In the genomic region with DNA sequence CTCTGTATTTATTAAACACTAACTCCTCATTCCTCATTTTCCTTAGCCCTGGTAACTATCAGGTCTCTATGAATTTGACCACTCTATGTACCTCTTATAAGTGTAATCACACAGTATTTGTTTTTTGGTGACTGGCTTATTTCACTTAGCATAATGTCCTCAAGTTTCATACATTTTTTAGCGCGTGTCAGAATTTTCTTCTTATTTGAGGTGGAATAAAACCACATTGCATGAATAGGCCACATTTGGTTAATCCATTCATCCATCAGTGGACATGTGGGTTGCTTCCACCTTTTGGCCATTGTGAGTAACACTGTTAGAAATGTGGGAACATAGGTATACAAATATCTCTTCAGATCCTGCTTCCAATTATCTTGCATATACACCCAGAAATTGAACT, we compare ENCODE assay signal across 23 cellular contexts.
DNase-seq lines count a peak whose midpoint lies in the region; ATAC-seq, FAIRE-seq and TF ChIP-seq lines count a peak whose summit lies in the region.
"Had no signal": no experiment of that assay in that cellular context is flagged by ENCODE, and none has a peak within 500 bp of the region (broad histone marks: within the 10 kb centered on the region; RNA-seq: fewer than 3 reads in every experiment).

No MANE protein-coding gene starts in this region.

- CTCF ChIA-PET in HepG2 (lab: Yijun Ruan, JAX; ENCODE audit: low intra/inter-chr PET ratio, low total read pairs), result no interaction called here
- CTCF ChIA-PET in SK-N-SH (lab: Yijun Ruan, JAX), result no interaction called here

- 98% methylated on average over 2 of the region's 2 CpGs for WGBS in liver
- WGBS in HepG2 (ENCODE audit: low lambda C conversion rate), result 97% methylated on average over 2 of the region's 2 CpGs
- 98% methylated on average over 2 of the region's 2 CpGs for WGBS in SK-N-SH (ENCODE audit: low lambda C conversion rate)

- H3K27ac ChIP-seq in liver (ENCODE audit: low read depth in 1 of 2, low read length in 2 of 2) (no peak overlapping the region), HepG2 (ENCODE audit: extremely low read length, insufficient read depth, low read length) (no peak overlapping the region), SK-N-SH (ENCODE audit: low read depth in 2 of 2, low read length in 1 of 2) (peak overlapping the region in 1 of 2 experiments; percentile 85; a peak in 2 of 4 replicates)
- H3K27ac ChIP-seq: brain microvascular endothelial cell, spleen had no signal

- H3K9me2 ChIP-seq in SK-N-SH, result no peaks in the 10 kb centered on the region

- intact Hi-C loops in HepG2 (cut with micrococcal nuclease; ENCODE audit: unreplicated experiment), result no loop called here

- ATAC-seq in HepG2 (no peak), GM19023 (IDR thresholded peaks at IDR 0.05; ENCODE audit: unreplicated experiment) (no peak)
- ATAC-seq: activated T-cell treated with anti-CD3 and anti-CD28 coated beads, Interleukin-2, amount 50 U/mL, for 72 hours; left ventricle myocardium superior; right cardiac atrium; stimulated activated naive CD8-positive, alpha-beta T cell treated with anti-CD3 and anti-CD28 coated beads, Interleukin-15, amount 100 ng/mL, for 72 hours had no signal

- H3K36me3 ChIP-seq in liver (ENCODE audit: control insufficient read depth in 4 of 4, insufficient read depth in 3 of 4, low read depth in 1 of 4, low read length in 3 of 4) (no peaks in the 10 kb centered on the region), HepG2 (replicated peaks in 1 of 2; ENCODE audit: control insufficient read depth in 1 of 2, insufficient read depth in 2 of 2, low read length in 2 of 2) (no peaks in the 10 kb centered on the region), SK-N-SH (replicated peaks in 1 of 2; ENCODE audit: control insufficient read depth in 1 of 2, insufficient read depth in 2 of 2, low read length in 1 of 2) (no peaks in the 10 kb centered on the region)
- H3K36me3 ChIP-seq: brain microvascular endothelial cell, HAP-1, spleen had no signal

- no peaks in the 10 kb centered on the region for H3K79me2 ChIP-seq in HepG2 (ENCODE audit: insufficient read depth, low read length)
- H3K79me2 ChIP-seq in SK-N-SH (ENCODE audit: insufficient read depth), result no peaks in the 10 kb centered on the region

- no peak for DNase-seq in HepG2 (ENCODE audit: low spot score)
- no peak for DNase-seq in SK-N-SH
- DNase-seq in fibroblast of gingiva (ENCODE audit: low read depth), result peak; percentile 29
- no peak for DNase-seq in mesothelial cell of epicardium (ENCODE audit: low spot score in 2 of 2, unreplicated experiment in 2 of 2)
- no peak for DNase-seq in frontal cortex (ENCODE audit: low spot score in 2 of 2)
- no peak for DNase-seq in DMS153 (lab: John Stamatoyannopoulos, UW)
- DNase-seq: activated CD4-positive, CD25-positive, alpha-beta regulatory T cell; activated T-cell treated with anti-CD3 and anti-CD28 coated beads, Interleukin-2, amount 50 U/mL, for 72 hours; brain microvascular endothelial cell; islet precursor cell; left ventricle myocardium superior; NCI-H1092 treated with DMSO at 0.1 percent for 48 hours; NCI-H1694 treated with DMSO at 0.1 percent for 48 hours; posterior cingulate gyrus; right cardiac atrium; spleen; stimulated activated naive CD8-positive, alpha-beta T cell treated with anti-CD3 and anti-CD28 coated beads, Interleukin-15, amount 100 ng/mL, for 72 hours; T-helper 1 cell had no signal

- H3K9ac ChIP-seq in liver (ENCODE audit: low read depth in 1 of 2, low read length in 2 of 2), result no peak overlapping the region
- no peak overlapping the region for H3K9ac ChIP-seq in HepG2 (ENCODE audit: insufficient read depth, low read depth, low read length)
- H3K9ac ChIP-seq in SK-N-SH, result no peak overlapping the region

- BruUV-seq in HepG2 (replicated peaks; lab: Mats Ljungman, UMichigan), result no TSS peak

- POLR2A ChIA-PET in HepG2 (lab: Yijun Ruan, JAX), result no interaction called here
- POLR2A ChIA-PET in SK-N-SH (lab: Yijun Ruan, JAX), result no interaction called here

- H3K4me1 ChIP-seq in liver (ENCODE audit: control insufficient read depth in 4 of 4, insufficient read depth in 4 of 4, low read length in 3 of 4), result no peaks in the 10 kb centered on the region
- H3K4me1 ChIP-seq in HepG2 (ENCODE audit: insufficient read depth, low read length), result no peaks in the 10 kb centered on the region
- peaks cover 0 to 33% of the 10 kb centered on the region in 2 experiments; a peak in 1 of 4 replicates for H3K4me1 ChIP-seq in SK-N-SH (ENCODE audit: control insufficient read depth in 1 of 2, insufficient read depth in 2 of 2, low read depth in 1 of 2, low read length in 1 of 2)
- H3K4me1 ChIP-seq: HAP-1 had no signal

- H3K9me3 Mint-ChIP-seq in mesothelial cell of epicardium, result no peaks in the 10 kb centered on the region
- H3K9me3 Mint-ChIP-seq: activated T-cell treated with anti-CD3 and anti-CD28 coated beads, Interleukin-2, amount 50 U/mL, for 72 hours; stimulated activated naive CD8-positive, alpha-beta T cell treated with anti-CD3 and anti-CD28 coated beads, Interleukin-15, amount 100 ng/mL, for 72 hours had no signal

- TF ChIP-seq RAD21 in liver (IDR thresholded peaks at IDR 0.05), result peak; percentile 9 to 16
- no peak for TF ChIP-seq RAD21 in HepG2 (CRISPR knock-in tag; IDR thresholded peaks at IDR 0.05)
- TF ChIP-seq RAD21 in SK-N-SH (IDR thresholded peaks at IDR 0.05; ENCODE audit: low read length), result 0 out of 2 replicates have a peak, but pooled peaks have one; percentile 9

- no peaks in the 10 kb centered on the region for H3K27me3 ChIP-seq in liver (ENCODE audit: control insufficient read depth in 4 of 4, insufficient read depth in 4 of 4, low read length in 3 of 4)
- H3K27me3 ChIP-seq in HepG2 (ENCODE audit: control insufficient read depth in 1 of 2, insufficient read depth in 2 of 2, low read length in 2 of 2), result no peaks in the 10 kb centered on the region
- no peaks in the 10 kb centered on the region for H3K27me3 ChIP-seq in SK-N-SH (ENCODE audit: insufficient read depth)
- H3K27me3 ChIP-seq: brain microvascular endothelial cell had no signal

- TF ChIP-seq CTCF in liver (IDR thresholded peaks at IDR 0.05; ENCODE audit: low read depth, low read length, missing input control) (no peak), HepG2 (CRISPR knock-in tag; IDR thresholded peaks at IDR 0.05) (no peak), SK-N-SH (IDR thresholded peaks at IDR 0.05) (peak; percentile 22), mesothelial cell of epicardium (IDR thresholded peaks at IDR 0.05; ENCODE audit: unreplicated experiment) (no peak)

- H3F3A ChIP-seq in SK-N-SH (replicated peaks; ENCODE audit: insufficient read depth), result peaks cover 28% of the 10 kb centered on the region

- in situ Hi-C loops in HepG2 (cut with HindIII; ENCODE audit: extremely low pct_ligation_motif_present, low pct_unique_long_range_greater_than_20kb), result loop anchor here (25.0 kb wide), 1 partner anchor 306 kb away; no protein-coding TSS in a partner anchor

- TF ChIP-seq POLR2A in HepG2 (IDR thresholded peaks at IDR 0.05; ENCODE audit: insufficient read depth in 1 of 2, low read depth in 2 of 2, low read length in 2 of 2), result no peak

- no peak overlapping the region for H3K4me3 Mint-ChIP-seq in mesothelial cell of epicardium
- H3K4me3 Mint-ChIP-seq: activated T-cell treated with anti-CD3 and anti-CD28 coated beads, Interleukin-2, amount 50 U/mL, for 72 hours; stimulated activated naive CD8-positive, alpha-beta T cell treated with anti-CD3 and anti-CD28 coated beads, Interleukin-15, amount 100 ng/mL, for 72 hours had no signal

- no peaks in the 10 kb centered on the region for H3K27me3 Mint-ChIP-seq in mesothelial cell of epicardium (ENCODE audit: low read depth)
- H3K27me3 Mint-ChIP-seq: stimulated activated naive CD8-positive, alpha-beta T cell treated with anti-CD3 and anti-CD28 coated beads, Interleukin-15, amount 100 ng/mL, for 72 hours had no signal

- H3K9me3 ChIP-seq in liver (ENCODE audit: control insufficient read depth in 4 of 4, low read length in 3 of 4) (no peaks in the 10 kb centered on the region), HepG2 (ENCODE audit: low read length) (peaks cover 41% of the 10 kb centered on the region), SK-N-SH (no peaks in the 10 kb centered on the region)
- H3K9me3 ChIP-seq: HAP-1, spleen had no signal

- no peak for TF ChIP-seq EP300 in HepG2 (IDR thresholded peaks at IDR 0.05; ENCODE audit: low read depth in 2 of 2, low read length in 2 of 2)
- no peak for TF ChIP-seq EP300 in HepG2 (CRISPR knock-in tag; IDR thresholded peaks at IDR 0.05; ENCODE audit: borderline replicate concordance)
- peak in 1 of 2 experiments; percentile 73; a peak in 2 of 4 replicates for TF ChIP-seq EP300 in SK-N-SH (IDR thresholded peaks at IDR 0.05; ENCODE audit: borderline replicate concordance in 1 of 2, low read depth in 1 of 2, low read length in 1 of 2)

- H4K20me1 ChIP-seq in HepG2 (ENCODE audit: insufficient read depth, low read length) (no peaks in the 10 kb centered on the region), SK-N-SH (ENCODE audit: insufficient read depth) (no peaks in the 10 kb centered on the region)

- FAIRE-seq in HepG2 (lab: Jason Lieb, UNC) (no peak), frontal cortex (lab: Jason Lieb, UNC) (no peak)
- FAIRE-seq: GM12891, urothelium cell line had no signal

- H3K36me3 Mint-ChIP-seq in mesothelial cell of epicardium, result no peaks in the 10 kb centered on the region

- H2AFZ ChIP-seq in HepG2 (ENCODE audit: low read length) (no peak overlapping the region), SK-N-SH (ENCODE audit: low read depth) (no peak overlapping the region)

- H3K4me1 Mint-ChIP-seq in mesothelial cell of epicardium, result peaks cover 9% of the 10 kb centered on the region
- H3K4me1 Mint-ChIP-seq: stimulated activated naive CD8-positive, alpha-beta T cell treated with anti-CD3 and anti-CD28 coated beads, Interleukin-15, amount 100 ng/mL, for 72 hours had no signal

- H3K4me3 ChIP-seq in liver (ENCODE audit: low read depth in 1 of 3, low read length in 3 of 3) (no peak overlapping the region), HepG2 (replicated peaks in 1 of 3; ENCODE audit: insufficient read depth in 1 of 3, low read depth in 2 of 3, low read length in 3 of 3) (no peak overlapping the region), SK-N-SH (ENCODE audit: low read depth in 2 of 2, low read length in 1 of 2) (no peak overlapping the region)
- H3K4me3 ChIP-seq: HAP-1, spleen had no signal

- H3K4me2 ChIP-seq in HepG2 (ENCODE audit: low read depth, low read length), result no peak overlapping the region
- no peak overlapping the region for H3K4me2 ChIP-seq in SK-N-SH

- H3K27ac Mint-ChIP-seq in mesothelial cell of epicardium, result no peak overlapping the region
- H3K27ac Mint-ChIP-seq: activated T-cell treated with anti-CD3 and anti-CD28 coated beads, Interleukin-2, amount 50 U/mL, for 72 hours; stimulated activated naive CD8-positive, alpha-beta T cell treated with anti-CD3 and anti-CD28 coated beads, Interleukin-15, amount 100 ng/mL, for 72 hours had no signal

TF ChIP-seq in liver, 16 proteins besides CTCF, POLR2A, EP300 and RAD21 (continues in another document):
- TF ChIP-seq JUND (IDR thresholded peaks at IDR 0.05) (no peak), SP1 (IDR thresholded peaks at IDR 0.05) (no peak), FOXA1 (IDR thresholded peaks at IDR 0.05) (no peak)

TF ChIP-seq in HepG2, 621 proteins besides CTCF, POLR2A, EP300 and RAD21 (continues in another document):
- TF ChIP-seq KDM4B (CRISPR knock-in tag; IDR thresholded peaks at IDR 0.05) (no peak), ATRX (CRISPR knock-in tag; IDR thresholded peaks at IDR 0.05; ENCODE audit: borderline replicate concordance) (no peak)

TF ChIP-seq in SK-N-SH, 30 proteins besides CTCF, POLR2A, EP300 and RAD21 (continues in another document):
- no peak for TF ChIP-seq FOXJ3 (CRISPR knock-in tag; IDR thresholded peaks at IDR 0.05)
- TF ChIP-seq JUND (IDR thresholded peaks at IDR 0.05), result peak; percentile 59
